Comparison of ENCODE assay signal across 32 cellular contexts in the genomic region with DNA sequence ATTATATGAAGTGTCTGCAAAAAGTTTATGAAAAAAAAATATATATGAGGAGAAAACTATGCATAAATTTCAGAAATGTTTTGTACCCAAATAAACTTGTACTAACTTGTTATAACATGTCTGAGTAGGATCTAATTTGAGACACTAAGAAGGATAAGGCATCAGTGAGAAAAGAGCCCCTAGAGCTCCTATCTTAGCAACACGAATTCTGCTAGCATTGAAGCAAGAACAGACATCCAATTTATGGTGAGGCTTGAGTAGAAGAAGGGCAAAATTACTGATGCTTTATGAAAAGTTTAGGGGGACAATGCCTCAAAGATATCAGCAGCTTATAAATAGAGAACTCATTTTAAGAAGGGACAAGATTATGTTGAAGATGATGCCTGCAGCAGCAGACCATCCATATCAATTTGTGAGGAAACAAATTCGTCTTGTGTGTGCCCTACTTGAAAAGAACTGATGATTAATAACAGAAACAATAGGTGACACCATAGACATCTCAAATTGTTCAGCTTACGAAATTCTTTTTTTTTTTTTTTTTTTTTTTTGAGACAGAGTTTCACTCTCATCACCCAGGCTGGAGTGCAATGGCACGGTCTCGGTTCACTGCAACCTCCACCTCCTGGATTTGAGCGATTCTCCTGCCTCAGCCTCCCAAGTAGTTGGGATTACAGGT. TPM values are rescaled to one million over a fixed set of nuclear protein-coding genes. Genes with fewer than 3 reads are reported as not detected.
"Had no signal": no experiment of that assay in that cellular context is flagged by ENCODE, and none has a peak within 500 bp of the region (broad histone marks: within the 10 kb centered on the region; RNA-seq: fewer than 3 reads in every experiment).

No MANE protein-coding gene starts in this region.

- H3K27ac Mint-ChIP-seq: activated naive CD8-positive, alpha-beta T cell treated with anti-CD3 and anti-CD28 coated beads, Interleukin-2, amount 10 ng/mL, durations not matched to agents 7 days and 5 days; activated T-helper 2 cell treated with anti-CD3 and anti-CD28 coated beads, Interferon-gamma antibody, Interleukin-2, Interleukin-4, amounts not matched to agents 10 μg/mL and 5 μg/mL and 100 μg/mL, durations not matched to agents 14 hours and 24 hours and 36 hours; endodermal cell; nephron progenitor cell; stimulated activated naive CD8-positive, alpha-beta T cell treated with anti-CD3 and anti-CD28 coated beads, Interleukin-15, Interleukin-2, amounts not matched to agents 100 ng/mL and 50 ng/mL, for 24 hours had no signal

- H3K4me1 Mint-ChIP-seq: activated naive CD8-positive, alpha-beta T cell treated with anti-CD3 and anti-CD28 coated beads, Interleukin-2, amount 10 ng/mL, durations not matched to agents 7 days and 5 days; nephron progenitor cell had no signal

- ATAC-seq: activated T-cell treated with anti-CD3 and anti-CD28 coated beads, Interleukin-2, amount 50 U/mL, for 4 hours; heart right ventricle; left cardiac atrium; pancreas; right cardiac atrium had no signal

- H3K4me3 Mint-ChIP-seq: activated naive CD8-positive, alpha-beta T cell treated with anti-CD3 and anti-CD28 coated beads, Interleukin-2, amount 10 ng/mL, durations not matched to agents 7 days and 5 days; activated T-cell treated with anti-CD3 and anti-CD28 coated beads, Interleukin-2, amount 50 U/mL, for 4 hours; endodermal cell; nephron progenitor cell; stimulated activated naive CD8-positive, alpha-beta T cell treated with anti-CD3 and anti-CD28 coated beads, Interleukin-15, Interleukin-2, amounts not matched to agents 100 ng/mL and 50 ng/mL, for 24 hours had no signal

- H3K9me3 Mint-ChIP-seq: activated T-helper 2 cell treated with anti-CD3 and anti-CD28 coated beads, Interferon-gamma antibody, Interleukin-2, Interleukin-4, amounts not matched to agents 10 μg/mL and 5 μg/mL and 100 μg/mL, durations not matched to agents 14 hours and 24 hours and 36 hours; nephron progenitor cell had no signal

- H3K36me3 Mint-ChIP-seq: activated naive CD8-positive, alpha-beta T cell treated with anti-CD3 and anti-CD28 coated beads, Interleukin-2, amount 10 ng/mL, durations not matched to agents 7 days and 5 days had no signal

- H3K27me3 Mint-ChIP-seq: activated naive CD8-positive, alpha-beta T cell treated with anti-CD3 and anti-CD28 coated beads, Interleukin-2, amount 10 ng/mL, durations not matched to agents 7 days and 5 days; stimulated activated naive CD8-positive, alpha-beta T cell treated with anti-CD3 and anti-CD28 coated beads, Interleukin-15, Interleukin-2, amounts not matched to agents 100 ng/mL and 50 ng/mL, for 24 hours had no signal

- DNase-seq: activated CD4-positive, alpha-beta T cell treated with anti-CD3 and anti-CD28 coated beads for 4 hours; activated CD4-positive, alpha-beta T cell treated with anti-CD3 and anti-CD28 coated beads, Interleukin-2, amount 50 U/mL, for 48 hours; activated CD4-positive, CD25-positive, alpha-beta regulatory T cell; activated CD8-positive, alpha-beta memory T cell treated with anti-CD3 and anti-CD28 coated beads, Interleukin-2, amount 50 U/mL, for 48 hours; activated naive CD4-positive, alpha-beta T cell treated with Interleukin-2 at 50 U/mL for 16 hours; activated naive CD8-positive, alpha-beta T cell treated with anti-CD3 and anti-CD28 coated beads, Interleukin-2, amount 10 ng/mL, durations not matched to agents 7 days and 5 days; activated T-cell treated with anti-CD3 and anti-CD28 coated beads, Interleukin-2, amount 50 U/mL, for 4 hours; amniotic stem cell; cortex of kidney; endodermal cell; heart right ventricle; islet precursor cell; left cardiac atrium; mesenchymal stem cell; nephron progenitor cell; pancreas; right cardiac atrium; stimulated activated CD4-positive, alpha-beta T cell treated with anti-CD3 and anti-CD28 coated beads, Interleukin-12 subunit alpha, Interleukin-12 subunit beta, amount 100 ng/mL, for 4 hours; substantia nigra; T1000; thyroid gland had no signal

RNA-seq across cellular contexts. Expression of a gene that starts 35.7 kb away (rescaled TPM):
- total RNA-seq: activated CD8-positive, alpha-beta memory T cell treated with anti-CD3 and anti-CD28 coated beads for 36 hours; activated naive CD8-positive, alpha-beta T cell treated with anti-CD3 and anti-CD28 coated beads, Interleukin-2, amount 10 ng/mL, durations not matched to agents 7 days and 5 days; activated T-cell treated with anti-CD3 and anti-CD28 coated beads, Interleukin-2, amount 50 U/mL, for 4 hours; activated T-helper 2 cell treated with anti-CD3 and anti-CD28 coated beads, Interferon-gamma antibody, Interleukin-2, Interleukin-4, amounts not matched to agents 10 μg/mL and 5 μg/mL and 100 μg/mL, durations not matched to agents 14 hours and 24 hours and 36 hours; cardiac muscle cell; endodermal cell; epithelial cell of proximal tubule; fibroblast of villous mesenchyme; heart right ventricle; left cardiac atrium; liver; mononuclear cell; myocyte; pancreas; pulmonary artery endothelial cell; right cardiac atrium; urinary bladder had no signal

RNA-seq across cellular contexts. Expression of a gene that starts 53.4 kb away (rescaled TPM):
- total RNA-seq: activated CD8-positive, alpha-beta memory T cell treated with anti-CD3 and anti-CD28 coated beads for 36 hours; activated naive CD8-positive, alpha-beta T cell treated with anti-CD3 and anti-CD28 coated beads, Interleukin-2, amount 10 ng/mL, durations not matched to agents 7 days and 5 days; activated T-cell treated with anti-CD3 and anti-CD28 coated beads, Interleukin-2, amount 50 U/mL, for 4 hours; activated T-helper 2 cell treated with anti-CD3 and anti-CD28 coated beads, Interferon-gamma antibody, Interleukin-2, Interleukin-4, amounts not matched to agents 10 μg/mL and 5 μg/mL and 100 μg/mL, durations not matched to agents 14 hours and 24 hours and 36 hours; cardiac muscle cell; epithelial cell of proximal tubule; fibroblast of villous mesenchyme; heart right ventricle; left cardiac atrium; liver; mononuclear cell; myocyte; pulmonary artery endothelial cell; right cardiac atrium; thyroid gland had no signal
